ENCODE assay signal across 4 cellular contexts in the genomic region with DNA sequence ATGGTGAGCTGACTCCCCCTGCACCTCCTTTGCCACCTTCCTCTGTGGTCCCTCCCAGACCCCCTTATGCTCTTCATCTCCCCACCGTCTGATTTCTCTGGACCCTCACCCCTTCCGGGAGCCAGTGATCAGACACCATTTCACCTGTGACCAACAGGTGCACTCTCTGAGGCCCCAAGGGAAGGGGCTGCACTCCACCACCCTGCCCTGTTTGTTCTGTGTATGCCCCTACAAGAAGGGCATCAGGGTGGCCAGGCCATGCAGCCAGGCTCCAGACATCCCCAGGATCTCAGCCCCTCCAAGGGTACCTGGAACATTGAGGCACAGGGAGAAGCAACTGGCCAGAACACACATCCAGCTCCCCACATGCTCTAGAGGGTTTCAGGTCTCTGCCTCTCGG. TPM values are rescaled to one million over a fixed set of nuclear protein-coding genes. Genes with fewer than 3 reads are reported as not detected.
"Had no signal": no experiment of that assay in that cellular context is flagged by ENCODE, and none has a peak within 500 bp of the region (broad histone marks: within the 10 kb centered on the region; RNA-seq: fewer than 3 reads in every experiment).

No MANE protein-coding gene starts in this region.

RNA-seq across cellular contexts. Expression of a gene that starts 42.2 kb away (rescaled TPM):
- total RNA-seq: LHCN-M2, M059J, MCF 10A, NCI-H460 had no signal
